In the genomic region with DNA sequence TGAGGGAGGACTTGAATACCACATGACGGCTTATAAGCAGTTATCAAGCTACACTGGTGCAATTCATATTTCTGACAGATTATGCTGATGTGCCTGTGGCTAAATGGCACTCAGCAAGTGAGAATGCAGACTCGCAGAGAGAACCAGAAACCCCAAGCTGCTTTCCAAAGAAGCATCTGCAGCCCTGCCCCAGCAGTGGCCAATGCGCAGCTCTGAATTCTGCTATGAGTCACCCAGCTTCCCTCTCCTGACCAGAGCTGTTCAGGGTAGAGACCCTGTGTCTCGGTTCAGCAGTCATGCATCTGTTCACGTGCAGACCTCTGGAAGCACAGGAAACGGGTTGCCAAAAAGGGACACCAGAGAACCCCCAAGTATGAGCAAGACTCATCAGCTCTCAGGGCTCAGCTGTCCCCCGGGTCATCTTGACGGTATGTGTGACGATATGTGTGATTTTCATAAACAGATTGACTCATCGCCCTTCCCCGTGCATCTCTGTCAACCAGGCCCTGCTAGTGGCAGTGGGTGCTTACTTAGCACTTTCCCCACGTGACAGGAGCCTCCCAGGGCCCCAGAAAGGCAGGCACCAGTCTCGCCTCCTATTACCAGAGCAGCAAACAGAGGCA, we compare ENCODE assay signal across 8 cellular contexts.
DNase-seq lines count a peak whose midpoint lies in the region; ATAC-seq and TF ChIP-seq lines count a peak whose summit lies in the region.

No MANE protein-coding gene starts in this region.

- no peak for TF ChIP-seq CTCF in SU-DHL-6 (IDR thresholded peaks at IDR 0.05; ENCODE audit: insufficient read depth, low read length, poor library complexity, severe bottlenecking)
- TF ChIP-seq CTCF in adrenal gland (IDR thresholded peaks at IDR 0.05): no peak

- H3K79me2 ChIP-seq in SU-DHL-6 (ENCODE audit: insufficient read depth, low read length): peaks cover 30% of the 10 kb centered on the region

- H3K36me3 ChIP-seq in SU-DHL-6 (ENCODE audit: low read length) (no peaks in the 10 kb centered on the region), adrenal gland (replicated peaks in 1 of 2) (no peaks in the 10 kb centered on the region)

- ATAC-seq in GM19351 (IDR thresholded peaks at IDR 0.05; ENCODE audit: unreplicated experiment): peak; percentile 93
- ATAC-seq in HG03460 (IDR thresholded peaks at IDR 0.05; ENCODE audit: unreplicated experiment): peak; percentile 94

- intact Hi-C loops in adrenal gland (cut with DNase I): no loop called here

- H4K20me1 ChIP-seq in SU-DHL-6 (ENCODE audit: low read depth, low read length): no peaks in the 10 kb centered on the region

- H3K9me3 ChIP-seq in SU-DHL-6 (ENCODE audit: insufficient read depth, low read length): no peaks in the 10 kb centered on the region
- H3K9me3 ChIP-seq in adrenal gland (replicated peaks in 1 of 3): no peaks in the 10 kb centered on the region

- peak in 1 of 2 donors; percentile 25 for TF ChIP-seq POLR2A in adrenal gland (IDR thresholded peaks at IDR 0.05)

- H3K4me2 ChIP-seq in SU-DHL-6 (ENCODE audit: low read depth, low read length, poor library complexity, severe bottlenecking): peak overlapping the region; percentile 52

- H3K27me3 ChIP-seq in SU-DHL-6 (ENCODE audit: low read length) (no peaks in the 10 kb centered on the region), adrenal gland (no peaks in the 10 kb centered on the region)

- H3K9ac ChIP-seq in SU-DHL-6 (ENCODE audit: low read length): peak overlapping the region; percentile 42

- no peaks in the 10 kb centered on the region for H3K9me2 ChIP-seq in SU-DHL-6 (replicated peaks; ENCODE audit: insufficient read depth, low read length)

- H2AFZ ChIP-seq in SU-DHL-6 (ENCODE audit: low read depth, low read length, severe bottlenecking): no peak overlapping the region

- H3K4me1 ChIP-seq in adrenal gland (replicated peaks in 1 of 2): peaks cover 26 to 54% of the 10 kb centered on the region in 2 donors

- WGBS in adrenal gland, 4 donors: 16 to 29% (median 26%) methylated on average over 6 to 13 of the region's 13 CpGs

- H3K27ac ChIP-seq in SU-DHL-6 (ENCODE audit: low read depth, low read length) (peak overlapping the region; percentile 88), adrenal gland (peak overlapping the region; percentile 58 to 86 (median 82))

- DNase-seq in AML-193 (lab: John Stamatoyannopoulos, UW) (peak; percentile 65 to 84), adrenal gland (peak; percentile 68 to 91 (median 84)), hepatic stellate cell (ENCODE audit: low spot score) (peak; percentile 93), retina (no peak)
- DNase-seq in stimulated activated CD4-positive, alpha-beta T cell treated with anti-CD3 and anti-CD28 coated beads, Interleukin-15, amount 100 ng/mL, for 24 hours: peak; percentile 89

- H3K4me3 ChIP-seq in SU-DHL-6 (ENCODE audit: insufficient read depth, low read length, poor library complexity, severe bottlenecking) (no peak overlapping the region), adrenal gland (no peak overlapping the region)

- H3F3A ChIP-seq in SU-DHL-6 (ENCODE audit: insufficient read depth): peaks cover 25% of the 10 kb centered on the region
